In the genomic region with DNA sequence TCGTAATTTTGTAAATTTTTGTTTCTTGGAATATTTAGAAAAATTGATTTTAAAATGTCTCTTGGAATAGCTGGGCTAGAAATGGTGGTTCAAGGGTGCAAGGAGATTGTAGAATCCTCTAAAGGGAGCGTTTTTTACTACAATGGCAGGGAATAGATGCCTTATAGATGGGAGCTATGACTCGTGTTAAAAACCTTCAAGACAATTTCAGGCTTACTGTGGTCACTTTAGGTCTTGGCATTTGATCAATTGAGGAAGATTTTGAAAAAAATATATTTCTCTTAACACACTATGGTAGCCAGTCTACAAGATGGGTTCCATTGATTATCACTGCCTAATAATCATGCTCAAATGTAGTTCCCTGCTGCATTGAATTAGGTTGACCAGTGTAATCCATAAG, we compare ENCODE assay signal across 19 cellular contexts. TPM values are rescaled to one million over a fixed set of nuclear protein-coding genes. Genes with fewer than 3 reads are reported as not detected.
DNase-seq lines count a peak whose midpoint lies in the region; ATAC-seq and TF ChIP-seq lines count a peak whose summit lies in the region.
"Had no signal": no experiment of that assay in that cellular context is flagged by ENCODE, and none has a peak within 500 bp of the region (broad histone marks: within the 10 kb centered on the region; RNA-seq: fewer than 3 reads in every experiment).

No MANE protein-coding gene starts in this region.

- DNase-seq in MCF 10A (ENCODE audit: unreplicated experiment) = peak; percentile 38
- no peak for DNase-seq in breast epithelium (ENCODE audit: low spot score in 2 of 2)
- DNase-seq in RPMI7951 (ENCODE audit: low read depth) = peak; percentile 60
- DNase-seq in fibroblast of peridontal ligament (ENCODE audit: extremely low read depth) = peak; percentile 28
- no peak for DNase-seq in PC-3
- no peak for DNase-seq in posterior vena cava (ENCODE audit: low spot score)
- no peak for DNase-seq in NCI-H748 treated with DMSO at 0.1 percent for 48 hours (lab: John Stamatoyannopoulos, UW)
- no peak for DNase-seq in NCI-H1105 (lab: John Stamatoyannopoulos, UW)
- DNase-seq: DND-41, KG1, NCI-H1105 treated with DMSO at 0.1 percent for 48 hours, NCI-H1694 treated with DMSO at 0.1 percent for 48 hours, NCI-H2107, NCI-H226, NCI-H524 treated with DMSO at 0.1 percent for 48 hours, SIG-M5 had no signal

- intact Hi-C loops in MCF 10A (cut with micrococcal nuclease) (no loop called here), breast epithelium (cut with DNase I; ENCODE audit: low total_unique reads) (no loop called here), PC-3 (cut with micrococcal nuclease) (no loop called here), posterior vena cava (cut with DNase I) (no loop called here)

- no peaks in the 10 kb centered on the region for H3K27me3 Mint-ChIP-seq in MCF 10A (ENCODE audit: insufficient read depth, unreplicated experiment)

- no peak for ATAC-seq in PC-3
- ATAC-seq: HCT116 had no signal

- no peaks in the 10 kb centered on the region for H3K27me3 ChIP-seq in breast epithelium
- no peaks in the 10 kb centered on the region for H3K27me3 ChIP-seq in PC-3 (ENCODE audit: low read length)
- H3K27me3 ChIP-seq: BLaER1 treated with 17β-estradiol and CSF1 and Interleukin-3, amounts not matched to agents 10 nM and 100 nM had no signal

- no peaks in the 10 kb centered on the region for H3K79me2 ChIP-seq in PC-3 (ENCODE audit: low read length)

- no peak overlapping the region for H3K4me3 ChIP-seq in breast epithelium
- no peak overlapping the region for H3K4me3 ChIP-seq in PC-3 (ENCODE audit: low read length)
- H3K4me3 ChIP-seq: BLaER1 treated with 17β-estradiol and CSF1 and Interleukin-3, amounts not matched to agents 10 nM and 100 nM had no signal

- H3K9me3 ChIP-seq in breast epithelium = peaks cover 0 to under 1% of the 10 kb centered on the region in 2 donors
- 0 out of 2 replicates have a peak, but pooled peaks cover 7% of the 10 kb centered on the region for H3K9me3 ChIP-seq in PC-3 (ENCODE audit: low read length)

- H3K27ac Mint-ChIP-seq in MCF 10A (ENCODE audit: low read depth, unreplicated experiment) = no peak overlapping the region

- TF ChIP-seq CTCF in MCF 10A (IDR thresholded peaks at IDR 0.05; ENCODE audit: unreplicated experiment) (no peak), breast epithelium (IDR thresholded peaks at IDR 0.05) (no peak), PC-3 (conservative IDR thresholded peaks at IDR 0.05; ENCODE audit: low read depth, low read length) (no peak)

- H3K36me3 Mint-ChIP-seq in MCF 10A (ENCODE audit: insufficient read depth, unreplicated experiment) = peaks cover 7% of the 10 kb centered on the region

- no peak overlapping the region for H3K4me2 ChIP-seq in PC-3 (ENCODE audit: low read length)
- H3K4me2 ChIP-seq: BLaER1 treated with 17β-estradiol and CSF1 and Interleukin-3, amounts not matched to agents 10 nM and 100 nM had no signal

- H3K9ac ChIP-seq in PC-3 (ENCODE audit: low read length) = no peak overlapping the region
- H3K9ac ChIP-seq: BLaER1 treated with 17β-estradiol and CSF1 and Interleukin-3, amounts not matched to agents 10 nM and 100 nM had no signal

- H3K9me3 Mint-ChIP-seq in MCF 10A (ENCODE audit: unreplicated experiment) = no peaks in the 10 kb centered on the region

- POLR2A ChIA-PET in MCF 10A (lab: Yijun Ruan, JAX) = no interaction called here
- POLR2A ChIA-PET in PC-3 (lab: Charles Lee; ENCODE audit: unreplicated experiment) = no interaction called here

- no peak overlapping the region for H3K4me3 Mint-ChIP-seq in MCF 10A (ENCODE audit: unreplicated experiment)

- no peaks in the 10 kb centered on the region for H3K36me3 ChIP-seq in breast epithelium
- peaks cover 44% of the 10 kb centered on the region for H3K36me3 ChIP-seq in PC-3 (ENCODE audit: low read depth, low read length)

- H3K4me1 Mint-ChIP-seq in MCF 10A (ENCODE audit: insufficient read depth, unreplicated experiment) = no peaks in the 10 kb centered on the region

- TF ChIP-seq POLR2A in breast epithelium (IDR thresholded peaks at IDR 0.05) = no peak

- H3K27ac ChIP-seq in breast epithelium (no peak overlapping the region), PC-3 (ENCODE audit: low read length) (no peak overlapping the region)
- H3K27ac ChIP-seq: 22Rv1; BLaER1 treated with 17β-estradiol and CSF1 and Interleukin-3, amounts not matched to agents 10 nM and 100 nM had no signal

- H3F3A ChIP-seq in PC-3 (ENCODE audit: low read length, unreplicated experiment) = no peaks in the 10 kb centered on the region

- BruUV-seq in MCF 10A (replicated peaks; lab: Mats Ljungman, UMichigan) = no TSS peak
- no TSS peak for BruUV-seq in PC-3 (replicated peaks; lab: Mats Ljungman, UMichigan)

- CTCF ChIA-PET in MCF 10A (lab: Yijun Ruan, JAX) = interaction anchor here (0.7 kb wide), 1 partner anchor 469 kb away, joined by 3 read pairs; no protein-coding TSS in a partner anchor
- CTCF ChIA-PET in PC-3 (lab: Charles Lee) = no interaction called here

- H4K20me1 ChIP-seq in PC-3 (ENCODE audit: low read length) = no peaks in the 10 kb centered on the region
- H4K20me1 ChIP-seq: BLaER1 treated with 17β-estradiol and CSF1 and Interleukin-3, amounts not matched to agents 10 nM and 100 nM had no signal

- H2AFZ ChIP-seq in PC-3 (ENCODE audit: low read length) = no peak overlapping the region

- no peaks in the 10 kb centered on the region for H3K4me1 ChIP-seq in breast epithelium
- no peaks in the 10 kb centered on the region for H3K4me1 ChIP-seq in PC-3 (ENCODE audit: insufficient read depth, low read length)
- H3K4me1 ChIP-seq: BLaER1 treated with 17β-estradiol and CSF1 and Interleukin-3, amounts not matched to agents 10 nM and 100 nM had no signal

- no peaks in the 10 kb centered on the region for H3K9me2 ChIP-seq in PC-3 (replicated peaks; ENCODE audit: low read length)

RNA-seq across cellular contexts. Expression of gene METTL15, which starts 25.0 kb away (rescaled TPM):
- total RNA-seq in MCF 10A (2022) (16.8 and 19.9 TPM in 2 replicates), breast epithelium (10 to 100 TPM in 2 of 3 donors, 1 to 10 TPM in 1; 9.8 to 30.3 (median 16.4) TPM), PC-3 (2014; rRNA removed) (5.8 and 12.4 TPM in 2 replicates), posterior vena cava (10 to 100 TPM; 17.1 to 17.6 TPM)
- 14.0 and 14.2 TPM in 2 replicates for total RNA-seq in RPMI7951 (2014; rRNA removed; shearing (Covaris generic))

RNA-seq across cellular contexts. Expression of gene KIF18A, which starts 25.2 kb away (rescaled TPM):
- 8.9 and 12.9 TPM in 2 replicates for total RNA-seq in MCF 10A (2022)
- 1 to 10 TPM in 1 of 3 donors, under 1 TPM in 2; 0.32 to 1.5 (median 0.33) TPM for total RNA-seq in breast epithelium
- total RNA-seq in RPMI7951 (2014; rRNA removed; shearing (Covaris generic)) = 46.8 and 57.3 TPM in 2 replicates
- 11.6 and 15.3 TPM in 2 replicates for total RNA-seq in PC-3 (2014; rRNA removed)
- 1 to 10 TPM; 1.7 to 4.2 TPM for total RNA-seq in posterior vena cava

Comparison
In these comparisons a context has a peak if more than half of its experiments do, and no peak if none do; other contexts are left out.
1. DNase-seq: peak in MCF 10A (single experiment), RPMI7951 (single experiment) and fibroblast of peridontal ligament (single experiment); none in breast epithelium (0 of 2), PC-3 (single experiment), posterior vena cava (single experiment), NCI-H748 treated with DMSO at 0.1 percent for 48 hours (single experiment) and NCI-H1105 (single experiment).